27 cellular contexts compared by ENCODE assay signal in the genomic region with DNA sequence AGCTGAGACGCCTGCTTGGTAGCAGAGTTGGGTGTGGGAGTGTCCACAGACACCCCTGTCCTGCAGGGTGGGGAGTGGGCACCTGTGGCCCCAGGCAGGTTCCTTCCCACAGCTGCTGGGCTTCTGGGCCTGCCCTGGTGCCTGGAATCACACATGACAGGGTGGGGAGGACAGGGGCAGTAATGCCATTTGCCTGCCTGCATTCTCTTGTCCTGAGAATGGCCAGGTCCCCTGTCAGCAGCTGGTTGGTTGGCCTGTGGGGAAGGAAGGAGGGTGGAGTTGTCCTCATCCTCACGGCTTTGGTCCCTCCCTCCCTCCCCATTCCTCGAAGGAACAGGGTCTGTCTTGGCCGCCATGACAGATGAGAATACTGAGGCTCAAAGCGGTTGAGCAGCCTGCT. TPM values are rescaled to one million over a fixed set of nuclear protein-coding genes. Genes with fewer than 3 reads are reported as not detected.
DNase-seq lines count a peak whose midpoint lies in the region; ATAC-seq and TF ChIP-seq lines count a peak whose summit lies in the region.
"Had no signal": no experiment of that assay in that cellular context is flagged by ENCODE, and none has a peak within 500 bp of the region (broad histone marks: within the 10 kb centered on the region; RNA-seq: fewer than 3 reads in every experiment).

No MANE protein-coding gene starts in this region.

- no peaks in the 10 kb centered on the region for H3K79me2 ChIP-seq in H9 (ENCODE audit: insufficient read depth, low read length)

- no peak overlapping the region for H3K4me2 ChIP-seq in H9 (ENCODE audit: insufficient read depth, insufficient read length, low read length)
- H3K4me2 ChIP-seq: GM23338 had no signal

- H3K23me2 ChIP-seq in H9 (ENCODE audit: insufficient read length, low read depth, low read length, poor library complexity, severe bottlenecking): no peaks in the 10 kb centered on the region

- peaks cover 4% of the 10 kb centered on the region for H4K20me1 ChIP-seq in H9 (ENCODE audit: control insufficient read depth, insufficient read depth, insufficient read length)

- H3K4me1 ChIP-seq in H9 (ENCODE audit: insufficient read depth, low read length): no peaks in the 10 kb centered on the region
- peaks cover 10 to 42% (median 17%) of the 10 kb centered on the region in 4 donors for H3K4me1 ChIP-seq in upper lobe of left lung

- H2AFZ ChIP-seq in H9 (ENCODE audit: low read length): no peak overlapping the region
- H2AFZ ChIP-seq: GM23338 had no signal

- H4K5ac ChIP-seq in H9 (ENCODE audit: insufficient read length, low read depth, low read length): no peak overlapping the region

- no peak overlapping the region for H4K91ac ChIP-seq in H9 (ENCODE audit: insufficient read length, low read depth, low read length)

- no peak overlapping the region for H2BK12ac ChIP-seq in H9 (ENCODE audit: insufficient read length, low read depth, low read length)

- H3K56ac ChIP-seq in H9 (ENCODE audit: insufficient read length, low read depth, low read length): no peak overlapping the region

- H3K27ac ChIP-seq in H9 (ENCODE audit: insufficient read length, low read depth, low read length) (no peak overlapping the region), SK-N-MC (peak overlapping the region; percentile 68), upper lobe of left lung (peak overlapping the region in 1 of 4 donors; percentile 59)
- H3K27ac ChIP-seq: HL-60 had no signal

- H3K9me3 ChIP-seq in H9 (ENCODE audit: control insufficient read depth, low read depth, low read length): no peaks in the 10 kb centered on the region
- no peaks in the 10 kb centered on the region for H3K9me3 ChIP-seq in SK-N-MC (ENCODE audit: low read depth, low read length)
- no peaks in the 10 kb centered on the region for H3K9me3 ChIP-seq in upper lobe of left lung
- H3K9me3 ChIP-seq: Peyer's patch had no signal

- no peak overlapping the region for H3K4ac ChIP-seq in H9 (ENCODE audit: low read depth, low read length)

- no peak for TF ChIP-seq EP300 in upper lobe of left lung (IDR thresholded peaks at IDR 0.05)

- H2BK15ac ChIP-seq in H9 (ENCODE audit: low read depth, low read length): no peak overlapping the region

- DNase-seq in activated CD8-positive, alpha-beta T cell treated with anti-CD3 and anti-CD28 coated beads, Interleukin-2, amount 10 ng/mL, durations not matched to agents 7 days and 5 days: no peak
- DNase-seq in activated CD8-positive, alpha-beta T cell treated with anti-CD3 and anti-CD28 coated beads for 36 hours: no peak
- DNase-seq in H9: peak; percentile 31
- no peak for DNase-seq in SK-N-MC (ENCODE audit: low read depth, low spot score)
- DNase-seq in neural crest cell (ENCODE audit: low read depth, low spot score): no peak
- no peak for DNase-seq in stimulated activated naive B cell treated with anti-CD40 and anti-IgM and Interleukin-4, amounts not matched to agents 10 μg/mL and 1 μg/mL and 100 μg/mL, for 72 hours
- DNase-seq in upper lobe of left lung: no peak
- no peak for DNase-seq in OCI-M1 (lab: John Stamatoyannopoulos, UW)
- DNase-seq: C1 segment of cervical spinal cord; CD4-positive, alpha-beta memory T cell; COR-L47; DMS 273 treated with DMSO at 0.1 percent for 48 hours; DMS79; EL; GDM1; Kasumi-1; NCI-H1092 treated with DMSO at 0.1 percent for 48 hours; NCI-H1436; NCI-H187 treated with DMSO at 0.1 percent for 48 hours; NCI-H446 treated with DMSO at 0.1 percent for 48 hours; NCI-H526; Peyer's patch; SIG-M5 had no signal

- H3K27ac Mint-ChIP-seq in activated CD8-positive, alpha-beta T cell treated with anti-CD3 and anti-CD28 coated beads, Interleukin-2, amount 10 ng/mL, durations not matched to agents 7 days and 5 days: peak overlapping the region; percentile 61
- no peak overlapping the region for H3K27ac Mint-ChIP-seq in activated CD8-positive, alpha-beta T cell treated with anti-CD3 and anti-CD28 coated beads for 36 hours
- H3K27ac Mint-ChIP-seq in H9: no peak overlapping the region; a peak in 1 of 7 replicates
- H3K27ac Mint-ChIP-seq in neural crest cell (ENCODE audit: unreplicated experiment): no peak overlapping the region
- H3K27ac Mint-ChIP-seq in stimulated activated naive B cell treated with anti-CD40 and anti-IgM and Interleukin-4, amounts not matched to agents 10 μg/mL and 1 μg/mL and 100 μg/mL, for 72 hours: no peak overlapping the region
- H3K27ac Mint-ChIP-seq: GM23338 had no signal

- H3K36me3 ChIP-seq in SK-N-MC (ENCODE audit: insufficient read depth, low read length): peaks cover 21% of the 10 kb centered on the region; the same call in 1 of the 2 replicates
- H3K36me3 ChIP-seq in upper lobe of left lung: peaks cover 17 to 91% (median 50%) of the 10 kb centered on the region in 4 donors

- no peaks in the 10 kb centered on the region for H3K27me3 Mint-ChIP-seq in activated CD8-positive, alpha-beta T cell treated with anti-CD3 and anti-CD28 coated beads, Interleukin-2, amount 10 ng/mL, durations not matched to agents 7 days and 5 days (ENCODE audit: low read depth)
- no peaks in the 10 kb centered on the region for H3K27me3 Mint-ChIP-seq in activated CD8-positive, alpha-beta T cell treated with anti-CD3 and anti-CD28 coated beads for 36 hours
- no peaks in the 10 kb centered on the region for H3K27me3 Mint-ChIP-seq in H9 (ENCODE audit: low read depth)
- peaks cover 2% of the 10 kb centered on the region for H3K27me3 Mint-ChIP-seq in neural crest cell (ENCODE audit: low read depth)
- no peaks in the 10 kb centered on the region for H3K27me3 Mint-ChIP-seq in stimulated activated naive B cell treated with anti-CD40 and anti-IgM and Interleukin-4, amounts not matched to agents 10 μg/mL and 1 μg/mL and 100 μg/mL, for 72 hours
- H3K27me3 Mint-ChIP-seq: CD4-positive, alpha-beta memory T cell had no signal

- H3T11ph ChIP-seq in H9 (ENCODE audit: low read length): no peak overlapping the region

- no peak overlapping the region for H3K18ac ChIP-seq in H9 (ENCODE audit: insufficient read length, low read depth, low read length)

- no peak overlapping the region for H2BK5ac ChIP-seq in H9 (ENCODE audit: insufficient read length, low read length)

- no peak overlapping the region for H2AK5ac ChIP-seq in H9 (ENCODE audit: insufficient read length, low read length)

- H2BK120ac ChIP-seq in H9 (ENCODE audit: low read depth, low read length, poor library complexity, severe bottlenecking): no peak overlapping the region

- intact Hi-C loops in activated CD8-positive, alpha-beta T cell treated with anti-CD3 and anti-CD28 coated beads for 36 hours (cut with micrococcal nuclease): no loop called here

- H3K4me3 ChIP-seq in SK-N-MC (no peak overlapping the region), upper lobe of left lung (no peak overlapping the region)
- H3K4me3 ChIP-seq: GM12878, GM23338, Peyer's patch had no signal

- CTCF ChIA-PET in activated CD8-positive, alpha-beta T cell treated with anti-CD3 and anti-CD28 coated beads, Interleukin-2, amount 10 ng/mL, durations not matched to agents 7 days and 5 days (lab: Charles Lee): no interaction called here
- CTCF ChIA-PET in activated CD8-positive, alpha-beta T cell treated with anti-CD3 and anti-CD28 coated beads for 36 hours (lab: Charles Lee): no interaction called here

- TF ChIP-seq CTCF in activated CD8-positive, alpha-beta T cell treated with anti-CD3 and anti-CD28 coated beads for 36 hours (IDR thresholded peaks at IDR 0.05): no peak
- TF ChIP-seq CTCF in H9 (conservative IDR thresholded peaks at IDR 0.05) (no peak), neural crest cell (conservative IDR thresholded peaks at IDR 0.05) (no peak), upper lobe of left lung (IDR thresholded peaks at IDR 0.05) (no peak)

- no peak for TF ChIP-seq POLR2A in upper lobe of left lung (IDR thresholded peaks at IDR 0.05)

- H2BK20ac ChIP-seq in H9 (ENCODE audit: low read depth, low read length, poor library complexity, severe bottlenecking): no peak overlapping the region

- H3K36me3 Mint-ChIP-seq in activated CD8-positive, alpha-beta T cell treated with anti-CD3 and anti-CD28 coated beads, Interleukin-2, amount 10 ng/mL, durations not matched to agents 7 days and 5 days (ENCODE audit: low read depth): peaks cover 33% of the 10 kb centered on the region
- peaks cover 26% of the 10 kb centered on the region for H3K36me3 Mint-ChIP-seq in activated CD8-positive, alpha-beta T cell treated with anti-CD3 and anti-CD28 coated beads for 36 hours (ENCODE audit: low read depth)
- peaks cover 16 to 39% (median 37%) of the 10 kb centered on the region in 3 experiments; a peak in 6 of 7 replicates for H3K36me3 Mint-ChIP-seq in H9 (ENCODE audit: insufficient read depth in 1 of 3, low read depth in 3 of 3)
- H3K36me3 Mint-ChIP-seq in neural crest cell (ENCODE audit: low read depth): peaks cover 6% of the 10 kb centered on the region
- H3K36me3 Mint-ChIP-seq in stimulated activated naive B cell treated with anti-CD40 and anti-IgM and Interleukin-4, amounts not matched to agents 10 μg/mL and 1 μg/mL and 100 μg/mL, for 72 hours: peaks cover 22 to 34% of the 10 kb centered on the region in 2 donors

- no peaks in the 10 kb centered on the region for H3K79me1 ChIP-seq in H9 (ENCODE audit: insufficient read depth, low read depth, low read length, poor library complexity, severe bottlenecking)

- WGBS in H9 (ENCODE audit: extremely low coverage, insufficient read length, low lambda C conversion rate): no CpG with 5 or more reads among the region's 5 CpGs
- 90 to 93% methylated on average over 1 to 5 of the region's 5 CpGs for WGBS in upper lobe of left lung, 2 donors

- no peak overlapping the region for H3K9ac ChIP-seq in H9 (ENCODE audit: extremely low read depth, insufficient read length, low read length)
- peak overlapping the region; percentile 19 for H3K9ac ChIP-seq in SK-N-MC (ENCODE audit: insufficient read length)

- H3K9me3 Mint-ChIP-seq in activated CD8-positive, alpha-beta T cell treated with anti-CD3 and anti-CD28 coated beads, Interleukin-2, amount 10 ng/mL, durations not matched to agents 7 days and 5 days (ENCODE audit: insufficient read depth): no peaks in the 10 kb centered on the region
- H3K9me3 Mint-ChIP-seq in activated CD8-positive, alpha-beta T cell treated with anti-CD3 and anti-CD28 coated beads for 36 hours: no peaks in the 10 kb centered on the region
- H3K9me3 Mint-ChIP-seq in H9: no peaks in the 10 kb centered on the region
- no peaks in the 10 kb centered on the region for H3K9me3 Mint-ChIP-seq in neural crest cell
- no peaks in the 10 kb centered on the region for H3K9me3 Mint-ChIP-seq in stimulated activated naive B cell treated with anti-CD40 and anti-IgM and Interleukin-4, amounts not matched to agents 10 μg/mL and 1 μg/mL and 100 μg/mL, for 72 hours
- H3K9me3 Mint-ChIP-seq: CD4-positive, alpha-beta memory T cell; GM23338 had no signal

- H3K23ac ChIP-seq in H9 (ENCODE audit: insufficient read length, low read depth, low read length): no peak overlapping the region

- H3K4me3 Mint-ChIP-seq in activated CD8-positive, alpha-beta T cell treated with anti-CD3 and anti-CD28 coated beads, Interleukin-2, amount 10 ng/mL, durations not matched to agents 7 days and 5 days: no peak overlapping the region
- H3K4me3 Mint-ChIP-seq in activated CD8-positive, alpha-beta T cell treated with anti-CD3 and anti-CD28 coated beads for 36 hours: no peak overlapping the region
- H3K4me3 Mint-ChIP-seq in H9 (no peak overlapping the region; a peak in 1 of 5 replicates), neural crest cell (peak overlapping the region; percentile 67)
- H3K4me3 Mint-ChIP-seq in stimulated activated naive B cell treated with anti-CD40 and anti-IgM and Interleukin-4, amounts not matched to agents 10 μg/mL and 1 μg/mL and 100 μg/mL, for 72 hours: no peak overlapping the region
- H3K4me3 Mint-ChIP-seq: CD4-positive, alpha-beta memory T cell; GM23338 had no signal

- no peak overlapping the region for H3K14ac ChIP-seq in H9 (ENCODE audit: insufficient read depth, low read length)

- peaks cover 24% of the 10 kb centered on the region for H3K4me1 Mint-ChIP-seq in activated CD8-positive, alpha-beta T cell treated with anti-CD3 and anti-CD28 coated beads, Interleukin-2, amount 10 ng/mL, durations not matched to agents 7 days and 5 days (ENCODE audit: low read depth)
- H3K4me1 Mint-ChIP-seq in activated CD8-positive, alpha-beta T cell treated with anti-CD3 and anti-CD28 coated beads for 36 hours (ENCODE audit: low read depth): peaks cover 25% of the 10 kb centered on the region
- H3K4me1 Mint-ChIP-seq in H9 (peaks cover 0 to 3% of the 10 kb centered on the region in 2 experiments; a peak in 1 of 4 replicates), neural crest cell (peaks cover 4% of the 10 kb centered on the region)
- peaks cover 20 to 26% of the 10 kb centered on the region in 2 donors for H3K4me1 Mint-ChIP-seq in stimulated activated naive B cell treated with anti-CD40 and anti-IgM and Interleukin-4, amounts not matched to agents 10 μg/mL and 1 μg/mL and 100 μg/mL, for 72 hours

- no peak overlapping the region for H4K8ac ChIP-seq in H9 (replicated peaks; ENCODE audit: insufficient read length, low read depth, low read length)

- POLR2A ChIA-PET in activated CD8-positive, alpha-beta T cell treated with anti-CD3 and anti-CD28 coated beads, Interleukin-2, amount 10 ng/mL, durations not matched to agents 7 days and 5 days (lab: Charles Lee): interaction anchor here (0.6 kb wide), 1 partner anchor 310 kb away, joined by 3 read pairs; no protein-coding TSS in a partner anchor
- POLR2A ChIA-PET in activated CD8-positive, alpha-beta T cell treated with anti-CD3 and anti-CD28 coated beads for 36 hours (lab: Charles Lee): interaction anchor here (1.0 to 5.8 kb wide), 4 partner anchors 10 to 120 kb away, joined by 3 to 22 read pairs (median 4); a partner anchor contains a TSS

- no peak for ATAC-seq in activated CD8-positive, alpha-beta T cell treated with anti-CD3 and anti-CD28 coated beads, Interleukin-2, amount 10 ng/mL, durations not matched to agents 7 days and 5 days
- ATAC-seq in activated CD8-positive, alpha-beta T cell treated with anti-CD3 and anti-CD28 coated beads for 36 hours: no peak
- ATAC-seq in stimulated activated naive B cell treated with anti-CD40 and anti-IgM and Interleukin-4, amounts not matched to agents 10 μg/mL and 1 μg/mL and 100 μg/mL, for 72 hours (replicated peaks): no peak
- no peak for ATAC-seq in upper lobe of left lung (ENCODE audit: low FRiP score in 2 of 2)
- ATAC-seq: GM12878, GM23338, SK-N-SH treated with all-trans-retinoic acid at 6 μM for 48 hours had no signal

- H3K27me3 ChIP-seq in H9 (ENCODE audit: insufficient read depth, low read length): no peaks in the 10 kb centered on the region
- no peaks in the 10 kb centered on the region for H3K27me3 ChIP-seq in upper lobe of left lung
- H3K27me3 ChIP-seq: Peyer's patch had no signal

RNA-seq across cellular contexts. Expression of a gene that starts 5.2 kb away (rescaled TPM):
- total RNA-seq in activated CD8-positive, alpha-beta T cell treated with anti-CD3 and anti-CD28 coated beads, Interleukin-2, amount 10 ng/mL, durations not matched to agents 7 days and 5 days: 1 to 10 TPM; 5.3 to 6.8 TPM
- 1 to 10 TPM; 5.5 to 8.6 TPM for total RNA-seq in activated CD8-positive, alpha-beta T cell treated with anti-CD3 and anti-CD28 coated beads for 36 hours
- total RNA-seq in H9 (2021) (2.8 and 3.6 TPM in 2 replicates), neural crest cell (3.7 and 4.4 TPM in 2 replicates), upper lobe of left lung (1 to 10 TPM in 5 of 6 donors, under 1 TPM in 1; 0.91 to 8.4 (median 3.0) TPM)

RNA-seq across cellular contexts. Expression of a gene that starts 9.3 kb away (rescaled TPM):
- 10 to 100 TPM; 26.0 to 30.3 TPM for total RNA-seq in activated CD8-positive, alpha-beta T cell treated with anti-CD3 and anti-CD28 coated beads, Interleukin-2, amount 10 ng/mL, durations not matched to agents 7 days and 5 days
- 10 to 100 TPM; 22.0 to 24.4 TPM for total RNA-seq in activated CD8-positive, alpha-beta T cell treated with anti-CD3 and anti-CD28 coated beads for 36 hours
- total RNA-seq in H9 (2021) (25.9 and 29.2 TPM in 2 replicates), neural crest cell (32.3 and 32.4 TPM in 2 replicates), upper lobe of left lung (10 to 100 TPM; 16.7 to 40.9 (median 23.2) TPM)

RNA-seq across cellular contexts. Expression of a gene that starts 9.5 kb away (rescaled TPM):
- total RNA-seq in activated CD8-positive, alpha-beta T cell treated with anti-CD3 and anti-CD28 coated beads, Interleukin-2, amount 10 ng/mL, durations not matched to agents 7 days and 5 days: 10 to 100 TPM; 20.8 to 22.2 TPM
- total RNA-seq in activated CD8-positive, alpha-beta T cell treated with anti-CD3 and anti-CD28 coated beads for 36 hours: 10 to 100 TPM; 16.2 to 18.8 TPM
- total RNA-seq in H9 (2021) (18.6 and 19.6 TPM in 2 replicates), neural crest cell (16.8 and 19.7 TPM in 2 replicates), upper lobe of left lung (10 to 100 TPM in 4 of 6 donors, 1 to 10 TPM in 2; 8.4 to 21.0 (median 11.4) TPM)

RNA-seq across cellular contexts. Expression of a gene that starts 11.0 kb away (rescaled TPM):
- 10 to 100 TPM; 71.6 to 78.8 TPM for total RNA-seq in activated CD8-positive, alpha-beta T cell treated with anti-CD3 and anti-CD28 coated beads, Interleukin-2, amount 10 ng/mL, durations not matched to agents 7 days and 5 days
- total RNA-seq in activated CD8-positive, alpha-beta T cell treated with anti-CD3 and anti-CD28 coated beads for 36 hours: 10 to 100 TPM; 68.5 to 71.5 TPM
- 93.9 and 94.5 TPM in 2 replicates for total RNA-seq in H9 (2021)
- 62.4 and 70.1 TPM in 2 replicates for total RNA-seq in neural crest cell
- 100 to 1,000 TPM in 1 of 6 donors, 10 to 100 TPM in 5; 37.7 to 105 (median 61.4) TPM for total RNA-seq in upper lobe of left lung

RNA-seq across cellular contexts. Expression of a gene that starts 24.6 kb away (rescaled TPM):
- total RNA-seq in activated CD8-positive, alpha-beta T cell treated with anti-CD3 and anti-CD28 coated beads, Interleukin-2, amount 10 ng/mL, durations not matched to agents 7 days and 5 days: 10 to 100 TPM; 38.9 TPM
- 10 to 100 TPM; 55.1 to 58.7 TPM for total RNA-seq in activated CD8-positive, alpha-beta T cell treated with anti-CD3 and anti-CD28 coated beads for 36 hours
- total RNA-seq in H9 (2021): 55.7 and 57.0 TPM in 2 replicates
- total RNA-seq in neural crest cell: 42.4 and 43.5 TPM in 2 replicates
- 10 to 100 TPM; 23.2 to 64.4 (median 39.3) TPM for total RNA-seq in upper lobe of left lung
